ENCODE assay signal across 22 cellular contexts in genomic region chr2:125185691-125186270, GRCh38.
DNase-seq lines count a peak whose midpoint lies in the region; ATAC-seq, FAIRE-seq and TF ChIP-seq lines count a peak whose summit lies in the region.
"Had no signal": no experiment of that assay in that cellular context is flagged by ENCODE, and none has a peak within 500 bp of the region (broad histone marks: within the 10 kb centered on the region; RNA-seq: fewer than 3 reads in every experiment).

No MANE protein-coding gene starts in this region.

- no peak for TF ChIP-seq POLR2A in GM12892 (IDR thresholded peaks at IDR 0.05; ENCODE audit: low read depth, low read length)

- H3T11ph ChIP-seq in H9 (ENCODE audit: low read length): no peak overlapping the region

- H3K27ac Mint-ChIP-seq in H9: peak overlapping the region in 2 of 3 experiments; percentile 43 to 70; a peak in 2 of 7 replicates
- H3K27ac Mint-ChIP-seq: B cell, CD14-positive monocyte had no signal

- no peak overlapping the region for H3K23ac ChIP-seq in H9 (ENCODE audit: insufficient read length, low read depth, low read length)

- H4K20me1 ChIP-seq in H9 (ENCODE audit: control insufficient read depth, insufficient read depth, insufficient read length): no peaks in the 10 kb centered on the region

- WGBS in H9 (ENCODE audit: extremely low coverage, insufficient read length, low lambda C conversion rate): no CpG with 5 or more reads among the region's 5 CpGs

- no peak overlapping the region for H3K4me3 ChIP-seq in left lung
- H3K4me3 ChIP-seq: A549 had no signal

- no peak overlapping the region for H2BK120ac ChIP-seq in H9 (ENCODE audit: low read depth, low read length, poor library complexity, severe bottlenecking)

- no peaks in the 10 kb centered on the region for H3K23me2 ChIP-seq in H9 (ENCODE audit: insufficient read length, low read depth, low read length, poor library complexity, severe bottlenecking)

- intact Hi-C loops in left lung (cut with DNase I): no loop called here

- no peaks in the 10 kb centered on the region for H3K27me3 Mint-ChIP-seq in H9 (ENCODE audit: low read depth)
- H3K27me3 Mint-ChIP-seq: B cell had no signal

- no peak overlapping the region for H2BK12ac ChIP-seq in H9 (ENCODE audit: insufficient read length, low read depth, low read length)

- no peaks in the 10 kb centered on the region for H3K79me1 ChIP-seq in H9 (ENCODE audit: insufficient read depth, low read depth, low read length, poor library complexity, severe bottlenecking)

- H3K36me3 ChIP-seq in left lung: no peaks in the 10 kb centered on the region

- no peak overlapping the region for H3K18ac ChIP-seq in H9 (ENCODE audit: insufficient read length, low read depth, low read length)

- TF ChIP-seq CTCF in H9 (conservative IDR thresholded peaks at IDR 0.05) (peak; percentile 28; the same call in 1 of the 3 replicates), left lung (IDR thresholded peaks at IDR 0.05) (no peak)

- peaks cover 8 to 19% of the 10 kb centered on the region in 2 experiments for H3K4me1 Mint-ChIP-seq in H9
- H3K4me1 Mint-ChIP-seq: B cell, CD14-positive monocyte had no signal

- H2BK20ac ChIP-seq in H9 (ENCODE audit: low read depth, low read length, poor library complexity, severe bottlenecking): no peak overlapping the region

- peak overlapping the region; percentile 29 for H2AFZ ChIP-seq in H9 (ENCODE audit: low read length)

- no peak overlapping the region for H4K91ac ChIP-seq in H9 (ENCODE audit: insufficient read length, low read depth, low read length)

- no peak overlapping the region for H3K14ac ChIP-seq in H9 (ENCODE audit: insufficient read depth, low read length)

- H3K4me3 Mint-ChIP-seq in H9: peak overlapping the region in 1 of 2 experiments; percentile 41; a peak in 1 of 5 replicates
- H3K4me3 Mint-ChIP-seq: B cell, CD14-positive monocyte had no signal

- H3K9me3 ChIP-seq in H9 (ENCODE audit: control insufficient read depth, low read depth, low read length): no peaks in the 10 kb centered on the region
- no peaks in the 10 kb centered on the region for H3K9me3 ChIP-seq in left lung
- H3K9me3 ChIP-seq: A549 had no signal

- no peak overlapping the region for H3K4me2 ChIP-seq in H9 (ENCODE audit: insufficient read depth, insufficient read length, low read length)
- H3K4me2 ChIP-seq: A549, KMS-11 had no signal

- no peak overlapping the region for H3K4ac ChIP-seq in H9 (ENCODE audit: low read depth, low read length)

- H3K27ac ChIP-seq in H9 (ENCODE audit: insufficient read length, low read depth, low read length): no peak overlapping the region
- H3K27ac ChIP-seq in left lung: no peak overlapping the region
- H3K27ac ChIP-seq: A549, KMS-11 had no signal

- no peaks in the 10 kb centered on the region for H3K79me2 ChIP-seq in H9 (ENCODE audit: insufficient read depth, low read length)

- no peak overlapping the region for H4K8ac ChIP-seq in H9 (replicated peaks; ENCODE audit: insufficient read length, low read depth, low read length)

- no peak overlapping the region for H2BK15ac ChIP-seq in H9 (ENCODE audit: low read depth, low read length)

- no peak overlapping the region for H4K5ac ChIP-seq in H9 (ENCODE audit: insufficient read length, low read depth, low read length)

- no peak overlapping the region for H3K9ac ChIP-seq in H9 (ENCODE audit: extremely low read depth, insufficient read length, low read length)
- H3K9ac ChIP-seq: KMS-11 had no signal

- H3K36me3 Mint-ChIP-seq in H9 (ENCODE audit: insufficient read depth in 1 of 3, low read depth in 3 of 3): peaks cover 0 to 6% (median 0%) of the 10 kb centered on the region in 3 experiments; a peak in 2 of 7 replicates
- H3K36me3 Mint-ChIP-seq: CD14-positive monocyte had no signal

- H3K9me3 Mint-ChIP-seq in H9: no peaks in the 10 kb centered on the region

- no peak for FAIRE-seq in GM12892 (lab: Jason Lieb, UNC)
- FAIRE-seq: A549, HepG2 had no signal

- H3K27me3 ChIP-seq in H9 (ENCODE audit: insufficient read depth, low read length) (no peaks in the 10 kb centered on the region), left lung (no peaks in the 10 kb centered on the region)

- ATAC-seq in left lung: no peak
- ATAC-seq: A549, HepG2 had no signal

- H3K4me1 ChIP-seq in H9 (ENCODE audit: insufficient read depth, low read length) (no peaks in the 10 kb centered on the region; the same call in none of the 2 replicates), left lung (no peaks in the 10 kb centered on the region)
- H3K4me1 ChIP-seq: A549 had no signal

- peak; percentile 55 for DNase-seq in H9
- DNase-seq in RPMI8226: peak; percentile 8
- DNase-seq in iPS-NIHi11 (ENCODE audit: low spot score): peak; percentile 25
- DNase-seq in retina: peak; percentile 1
- DNase-seq in GM12892 (ENCODE audit: insufficient read length): no peak
- DNase-seq in ureter (ENCODE audit: low spot score): no peak
- no peak for DNase-seq in left lung
- no peak for DNase-seq in T-helper 1 cell
- DNase-seq: HCEC 1CT, NCI-H1105 treated with DMSO at 0.1 percent for 48 hours, NCI-H1694 treated with DMSO at 0.1 percent for 48 hours, NCI-H2081 treated with DMSO at 0.1 percent for 48 hours, NCI-H2171 treated with DMSO at 0.1 percent for 48 hours, NCI-H524 treated with DMSO at 0.1 percent for 48 hours, NCI-H82, OCI-M1, Right ventricle myocardium superior had no signal

- no peak overlapping the region for H3K56ac ChIP-seq in H9 (ENCODE audit: insufficient read length, low read depth, low read length)

- no peak overlapping the region for H2BK5ac ChIP-seq in H9 (ENCODE audit: insufficient read length, low read length)

- no peak overlapping the region for H2AK5ac ChIP-seq in H9 (ENCODE audit: insufficient read length, low read length)

Comparison
In these comparisons a context has a peak if more than half of its experiments do, and no peak if none do; other contexts are left out.
1. DNase-seq: peak in H9 (single experiment), RPMI8226 (single experiment), iPS-NIHi11 (single experiment) and retina (single experiment); none in GM12892 (single experiment), ureter (single experiment), left lung (0 of 2) and T-helper 1 cell (0 of 5).